ENCODE assay signal across 8 cellular contexts in the genomic region with DNA sequence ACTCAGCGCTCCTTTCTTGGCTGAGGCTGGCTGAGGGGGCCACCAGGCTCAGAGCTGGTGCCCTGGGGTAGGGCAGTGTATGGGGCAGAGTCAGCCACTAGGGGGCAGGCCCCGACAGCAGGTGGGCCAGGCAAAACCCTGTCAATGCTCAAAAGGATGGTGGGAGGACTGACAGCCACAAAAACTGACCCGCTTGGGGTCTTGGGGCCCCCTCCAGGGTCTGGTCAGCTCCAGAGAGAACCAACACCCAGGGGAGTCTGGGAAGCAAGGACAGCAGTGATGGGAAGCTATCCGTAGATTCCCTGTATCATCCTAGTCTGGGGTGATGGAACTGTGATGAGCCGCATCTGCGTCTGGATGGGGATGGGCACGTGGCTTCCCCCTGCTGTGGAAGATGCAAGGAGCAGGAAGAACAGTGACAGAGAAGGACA.
A peak's percentile ranks its signal among the peaks of the same experiment; 100 is the strongest.
DNase-seq lines count a peak whose midpoint lies in the region; ATAC-seq and TF ChIP-seq lines count a peak whose summit lies in the region.

No MANE protein-coding gene starts in this region.

- H3K4me3 ChIP-seq in GM12875 (ENCODE audit: low read depth, low read length): no peak overlapping the region
- H3K4me3 ChIP-seq in SK-N-SH (ENCODE audit: low read depth in 2 of 2, low read length in 1 of 2): no peak overlapping the region
- H3K4me3 ChIP-seq in testis: no peak overlapping the region

- no peak overlapping the region for H3K9ac ChIP-seq in SK-N-SH

- WGBS in SK-N-SH (ENCODE audit: low lambda C conversion rate): 43% methylated on average over 6 of the region's 7 CpGs
- 53 to 83% methylated on average over 5 to 7 of the region's 7 CpGs for WGBS in testis, 2 donors

- H3K9me3 ChIP-seq in SK-N-SH: no peaks in the 10 kb centered on the region
- no peaks in the 10 kb centered on the region for H3K9me3 ChIP-seq in testis

- no peak overlapping the region for H3K4me3 Mint-ChIP-seq in chondrocyte (ENCODE audit: unreplicated experiment)

- H3K4me1 Mint-ChIP-seq in chondrocyte (ENCODE audit: low read depth): peaks cover 10% of the 10 kb centered on the region

- H3K27ac ChIP-seq in SK-N-SH (ENCODE audit: low read depth in 2 of 2, low read length in 1 of 2): no peak overlapping the region
- no peak overlapping the region for H3K27ac ChIP-seq in testis

- intact Hi-C loops in testis (cut with DNase I; ENCODE audit: low total_unique reads): loop anchor here (10.0 kb wide), 2 partner anchors 156 to 606 kb away; no protein-coding TSS in a partner anchor

- H2AFZ ChIP-seq in SK-N-SH (ENCODE audit: low read depth): no peak overlapping the region

- no peaks in the 10 kb centered on the region for H3K27me3 ChIP-seq in SK-N-SH (ENCODE audit: insufficient read depth)
- no peaks in the 10 kb centered on the region for H3K27me3 ChIP-seq in testis

- peak; percentile 64 for ATAC-seq in HG03432 (IDR thresholded peaks at IDR 0.05; ENCODE audit: unreplicated experiment)

- no peak overlapping the region for H3K27ac Mint-ChIP-seq in chondrocyte (ENCODE audit: unreplicated experiment)

- POLR2A ChIA-PET in SK-N-SH (lab: Yijun Ruan, JAX): interaction anchor here (0.6 to 0.9 kb wide), 2 partner anchors 605 to 1570 kb away, joined by 3 to 4 read pairs; no protein-coding TSS in a partner anchor

- no peaks in the 10 kb centered on the region for H4K20me1 ChIP-seq in SK-N-SH (ENCODE audit: insufficient read depth)

- TF ChIP-seq RAD21 in SK-N-SH (IDR thresholded peaks at IDR 0.05; ENCODE audit: low read length): peak; percentile 93

- H3K4me2 ChIP-seq in SK-N-SH: no peak overlapping the region

- H3K9me2 ChIP-seq in SK-N-SH: no peaks in the 10 kb centered on the region

- CTCF ChIA-PET in SK-N-SH (lab: Yijun Ruan, JAX): interaction anchor here (0.5 to 9.3 kb wide), 78 partner anchors 9 to 1694 kb away, joined by 3 to 119 read pairs (median 4); a partner anchor contains a TSS

- DNase-seq in AG08395 (ENCODE audit: low spot score) (peak; percentile 57), SK-N-SH (peak; percentile 77), chondrocyte (ENCODE audit: low spot score) (no peak), medulla oblongata (ENCODE audit: extremely low spot score) (peak; percentile 48), testis (peak; percentile 58), MV-4-11 (lab: John Stamatoyannopoulos, UW) (no peak)

- TF ChIP-seq CTCF in GM12875 (IDR thresholded peaks at IDR 0.05; ENCODE audit: borderline replicate concordance, insufficient read depth, low read depth, low read length) (peak; percentile 92), SK-N-SH (IDR thresholded peaks at IDR 0.05) (peak; percentile 69), chondrocyte (IDR thresholded peaks at IDR 0.05) (peak; percentile 95), testis (IDR thresholded peaks at IDR 0.05) (peak in 2 of 3 experiments; percentile 62 to 83)

- H3K27me3 Mint-ChIP-seq in chondrocyte (ENCODE audit: low read depth): peaks cover 5% of the 10 kb centered on the region

- TF ChIP-seq EP300 in SK-N-SH (IDR thresholded peaks at IDR 0.05; ENCODE audit: borderline replicate concordance in 1 of 2, low read depth in 1 of 2, low read length in 1 of 2): no peak

- H3K9me3 Mint-ChIP-seq in chondrocyte (ENCODE audit: low read depth): no peaks in the 10 kb centered on the region

- TF ChIP-seq POLR2A in testis (IDR thresholded peaks at IDR 0.05): no peak

- H3K36me3 ChIP-seq in SK-N-SH (replicated peaks in 1 of 2; ENCODE audit: control insufficient read depth in 1 of 2, insufficient read depth in 2 of 2, low read length in 1 of 2): no peaks in the 10 kb centered on the region
- no peaks in the 10 kb centered on the region for H3K36me3 ChIP-seq in testis (ENCODE audit: low read depth, missing control alignments)

- no peaks in the 10 kb centered on the region for H3F3A ChIP-seq in SK-N-SH (replicated peaks; ENCODE audit: insufficient read depth)

- H3K4me1 ChIP-seq in SK-N-SH (ENCODE audit: control insufficient read depth in 1 of 2, insufficient read depth in 2 of 2, low read depth in 1 of 2, low read length in 1 of 2) (peaks cover 0 to 12% of the 10 kb centered on the region in 2 experiments; a peak in 1 of 4 replicates), testis (peaks cover 5% of the 10 kb centered on the region)

- no peaks in the 10 kb centered on the region for H3K79me2 ChIP-seq in SK-N-SH (ENCODE audit: insufficient read depth)

- no peaks in the 10 kb centered on the region for H3K36me3 Mint-ChIP-seq in chondrocyte (ENCODE audit: low read depth)

TF ChIP-seq in SK-N-SH, 30 proteins besides CTCF, POLR2A, EP300 and RAD21:
- TF ChIP-seq, protein P1, sequence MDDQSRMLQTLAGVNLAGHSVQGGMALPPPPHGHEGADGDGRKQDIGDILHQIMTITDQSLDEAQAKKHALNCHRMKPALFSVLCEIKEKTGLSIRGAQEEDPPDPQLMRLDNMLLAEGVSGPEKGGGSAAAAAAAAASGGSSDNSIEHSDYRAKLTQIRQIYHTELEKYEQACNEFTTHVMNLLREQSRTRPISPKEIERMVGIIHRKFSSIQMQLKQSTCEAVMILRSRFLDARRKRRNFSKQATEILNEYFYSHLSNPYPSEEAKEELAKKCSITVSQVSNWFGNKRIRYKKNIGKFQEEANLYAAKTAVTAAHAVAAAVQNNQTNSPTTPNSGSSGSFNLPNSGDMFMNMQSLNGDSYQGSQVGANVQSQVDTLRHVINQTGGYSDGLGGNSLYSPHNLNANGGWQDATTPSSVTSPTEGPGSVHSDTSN (IDR thresholded peaks at IDR 0.05): no peak
- TF ChIP-seq SMC3 (IDR thresholded peaks at IDR 0.05; ENCODE audit: low read depth, low read length) (peak; percentile 70), NFIC (IDR thresholded peaks at IDR 0.05; ENCODE audit: borderline replicate concordance) (no peak), MEF2A (IDR thresholded peaks at IDR 0.05; ENCODE audit: borderline replicate concordance, low read depth) (no peak), POLR2AphosphoS5 (IDR thresholded peaks at IDR 0.05; ENCODE audit: low read depth, low read length) (no peak)
- TF ChIP-seq, protein P2, sequence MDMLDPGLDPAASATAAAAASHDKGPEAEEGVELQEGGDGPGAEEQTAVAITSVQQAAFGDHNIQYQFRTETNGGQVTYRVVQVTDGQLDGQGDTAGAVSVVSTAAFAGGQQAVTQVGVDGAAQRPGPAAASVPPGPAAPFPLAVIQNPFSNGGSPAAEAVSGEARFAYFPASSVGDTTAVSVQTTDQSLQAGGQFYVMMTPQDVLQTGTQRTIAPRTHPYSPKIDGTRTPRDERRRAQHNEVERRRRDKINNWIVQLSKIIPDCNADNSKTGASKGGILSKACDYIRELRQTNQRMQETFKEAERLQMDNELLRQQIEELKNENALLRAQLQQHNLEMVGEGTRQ (IDR thresholded peaks at IDR 0.05; ENCODE audit: borderline replicate concordance, low read depth, low read length): no peak
- TF ChIP-seq, protein P3, sequence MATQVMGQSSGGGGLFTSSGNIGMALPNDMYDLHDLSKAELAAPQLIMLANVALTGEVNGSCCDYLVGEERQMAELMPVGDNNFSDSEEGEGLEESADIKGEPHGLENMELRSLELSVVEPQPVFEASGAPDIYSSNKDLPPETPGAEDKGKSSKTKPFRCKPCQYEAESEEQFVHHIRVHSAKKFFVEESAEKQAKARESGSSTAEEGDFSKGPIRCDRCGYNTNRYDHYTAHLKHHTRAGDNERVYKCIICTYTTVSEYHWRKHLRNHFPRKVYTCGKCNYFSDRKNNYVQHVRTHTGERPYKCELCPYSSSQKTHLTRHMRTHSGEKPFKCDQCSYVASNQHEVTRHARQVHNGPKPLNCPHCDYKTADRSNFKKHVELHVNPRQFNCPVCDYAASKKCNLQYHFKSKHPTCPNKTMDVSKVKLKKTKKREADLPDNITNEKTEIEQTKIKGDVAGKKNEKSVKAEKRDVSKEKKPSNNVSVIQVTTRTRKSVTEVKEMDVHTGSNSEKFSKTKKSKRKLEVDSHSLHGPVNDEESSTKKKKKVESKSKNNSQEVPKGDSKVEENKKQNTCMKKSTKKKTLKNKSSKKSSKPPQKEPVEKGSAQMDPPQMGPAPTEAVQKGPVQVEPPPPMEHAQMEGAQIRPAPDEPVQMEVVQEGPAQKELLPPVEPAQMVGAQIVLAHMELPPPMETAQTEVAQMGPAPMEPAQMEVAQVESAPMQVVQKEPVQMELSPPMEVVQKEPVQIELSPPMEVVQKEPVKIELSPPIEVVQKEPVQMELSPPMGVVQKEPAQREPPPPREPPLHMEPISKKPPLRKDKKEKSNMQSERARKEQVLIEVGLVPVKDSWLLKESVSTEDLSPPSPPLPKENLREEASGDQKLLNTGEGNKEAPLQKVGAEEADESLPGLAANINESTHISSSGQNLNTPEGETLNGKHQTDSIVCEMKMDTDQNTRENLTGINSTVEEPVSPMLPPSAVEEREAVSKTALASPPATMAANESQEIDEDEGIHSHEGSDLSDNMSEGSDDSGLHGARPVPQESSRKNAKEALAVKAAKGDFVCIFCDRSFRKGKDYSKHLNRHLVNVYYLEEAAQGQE (IDR thresholded peaks at IDR 0.05; ENCODE audit: low read depth, low read length): no peak

Comparison
In these comparisons a context has a peak if more than half of its experiments do, and no peak if none do; other contexts are left out.
1. DNase-seq: peak in AG08395 (single experiment), SK-N-SH (single experiment), medulla oblongata (single experiment) and testis (single experiment); none in chondrocyte (single experiment) and MV-4-11 (single experiment).
2. Peak in every context shown above with its lines, with median percentiles within 50 percentile points of each other: CTCF ChIP-seq.